11 cellular contexts compared by ENCODE assay signal in the genomic region with DNA sequence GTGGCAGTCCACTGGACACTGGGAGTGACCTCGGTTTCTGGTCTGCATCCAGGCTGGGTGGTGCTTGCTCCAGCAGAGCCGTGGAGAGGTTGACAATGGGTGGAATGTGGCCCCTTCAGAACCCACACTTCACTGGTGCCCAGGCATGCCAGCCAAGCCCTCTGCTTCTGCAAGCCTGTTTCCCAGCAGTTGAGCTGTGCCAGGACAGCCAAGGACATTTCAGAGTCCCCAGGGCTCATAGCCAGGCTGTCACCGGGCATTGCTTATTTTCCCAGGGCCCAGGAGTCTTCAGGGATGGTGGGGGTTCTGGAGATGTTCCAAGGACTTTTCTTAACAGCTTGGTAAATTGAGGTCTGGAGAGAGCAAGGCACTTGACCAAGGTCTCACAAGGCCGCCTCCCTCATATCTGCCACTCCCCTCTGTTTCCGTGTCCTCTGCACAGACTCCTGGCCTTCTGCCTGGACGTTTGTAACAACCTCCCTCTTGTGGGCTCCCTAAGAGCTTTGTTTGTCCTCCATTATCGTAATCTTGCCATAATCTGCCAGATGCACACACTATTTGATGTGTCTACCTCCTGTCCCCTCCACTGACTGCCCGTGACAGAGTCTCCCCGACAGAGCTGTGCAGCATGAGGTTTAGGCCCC. TPM values are rescaled to one million over a fixed set of nuclear protein-coding genes. Genes with fewer than 3 reads are reported as not detected.
DNase-seq lines count a peak whose midpoint lies in the region; ATAC-seq and TF ChIP-seq lines count a peak whose summit lies in the region.
"Had no signal": no experiment of that assay in that cellular context is flagged by ENCODE, and none has a peak within 500 bp of the region (broad histone marks: within the 10 kb centered on the region; RNA-seq: fewer than 3 reads in every experiment).

No MANE protein-coding gene starts in this region.

- POLR2A ChIA-PET in WTC11 (lab: Charles Lee), result no interaction called here

- no peaks in the 10 kb centered on the region for H3K27me3 ChIP-seq in GM23248 (replicated peaks; ENCODE audit: insufficient read depth)
- no peaks in the 10 kb centered on the region for H3K27me3 ChIP-seq in heart right ventricle

- WGBS in GM23248 (ENCODE audit: low coverage in 1 of 2, low lambda C conversion rate in 2 of 2, missing lambda C conversion rate in 2 of 2), 2 experiments, result 43 to 49% methylated on average over 9 of the region's 9 CpGs
- 13 to 14% methylated on average over 9 of the region's 9 CpGs for WGBS in heart right ventricle, 2 donors

- H3K4me3 ChIP-seq in GM23248 (no peak overlapping the region), heart right ventricle (no peak overlapping the region)
- H3K4me3 ChIP-seq: SK-N-MC had no signal

- in situ Hi-C loops in GM23248 (cut with MboI), result no loop called here

- no peak overlapping the region for H3K4me3 Mint-ChIP-seq in WTC11
- H3K4me3 Mint-ChIP-seq in effector memory CD8-positive, alpha-beta T cell, result no peak overlapping the region
- H3K4me3 Mint-ChIP-seq in stimulated activated naive CD8-positive, alpha-beta T cell treated with anti-CD3 and anti-CD28 coated beads, Interleukin-15, amount 100 ng/mL, for 72 hours, result no peak overlapping the region

- peak overlapping the region; percentile 44 for H3K4me2 ChIP-seq in GM23248 (ENCODE audit: unreplicated experiment)

- no peaks in the 10 kb centered on the region; the same call in 1 of the 2 replicates for H3K36me3 Mint-ChIP-seq in WTC11
- peaks cover 4% of the 10 kb centered on the region for H3K36me3 Mint-ChIP-seq in effector memory CD8-positive, alpha-beta T cell (ENCODE audit: insufficient read depth)

- peak overlapping the region; percentile 69 for H3K27ac Mint-ChIP-seq in WTC11
- no peak overlapping the region for H3K27ac Mint-ChIP-seq in effector memory CD8-positive, alpha-beta T cell
- no peak overlapping the region for H3K27ac Mint-ChIP-seq in stimulated activated naive CD8-positive, alpha-beta T cell treated with anti-CD3 and anti-CD28 coated beads, Interleukin-15, amount 100 ng/mL, for 72 hours

- H4K20me1 ChIP-seq in GM23248 (ENCODE audit: insufficient read depth), result no peaks in the 10 kb centered on the region

- H3K27ac ChIP-seq in GM23248 (peak overlapping the region; percentile 46), heart right ventricle (peak overlapping the region; percentile 59 to 93 (median 85))
- H3K27ac ChIP-seq: SK-N-MC had no signal

- intact Hi-C loops in heart right ventricle (cut with DNase I), result loop anchor here in 1 of 10 donors (2.0 to 5.0 kb wide), 2 partner anchors 17 to 37 kb away; no protein-coding TSS in a partner anchor

- H3K4me1 ChIP-seq in GM23248 (ENCODE audit: insufficient read depth), result peaks cover 58% of the 10 kb centered on the region
- H3K4me1 ChIP-seq in heart right ventricle, result peaks cover 62 to 100% (median 100%) of the 10 kb centered on the region in 9 donors

- ATAC-seq in WTC11 (no peak), heart right ventricle (peak; percentile 57 to 75 (median 67)), GM19023 (IDR thresholded peaks at IDR 0.05; ENCODE audit: unreplicated experiment) (no peak), HG02759 (IDR thresholded peaks at IDR 0.05; ENCODE audit: unreplicated experiment) (no peak)
- ATAC-seq in effector memory CD8-positive, alpha-beta T cell (replicated peaks), result no peak
- no peak for ATAC-seq in stimulated activated naive CD8-positive, alpha-beta T cell treated with anti-CD3 and anti-CD28 coated beads, Interleukin-15, amount 100 ng/mL, for 72 hours

- H3K9me3 Mint-ChIP-seq in WTC11, result no peaks in the 10 kb centered on the region
- no peaks in the 10 kb centered on the region for H3K9me3 Mint-ChIP-seq in effector memory CD8-positive, alpha-beta T cell
- no peaks in the 10 kb centered on the region for H3K9me3 Mint-ChIP-seq in stimulated activated naive CD8-positive, alpha-beta T cell treated with anti-CD3 and anti-CD28 coated beads, Interleukin-15, amount 100 ng/mL, for 72 hours

- peaks cover 100% of the 10 kb centered on the region for H3K79me2 ChIP-seq in GM23248 (ENCODE audit: insufficient read depth)

- no peak overlapping the region for H2AFZ ChIP-seq in GM23248

- CTCF ChIA-PET in WTC11 (lab: Charles Lee), result interaction anchor here (1.2 to 2.3 kb wide), 3 partner anchors 13 to 54 kb away, joined by 3 to 8 read pairs (median 3); no protein-coding TSS in a partner anchor

- H3K9ac ChIP-seq in GM23248, result 0 out of 2 replicates have a peak overlapping the region, but pooled peaks have one; percentile 18

- TF ChIP-seq CTCF in WTC11 (IDR thresholded peaks at IDR 0.05) (no peak), heart right ventricle (IDR thresholded peaks at IDR 0.05) (peak in 4 of 9 donors; percentile 12 to 34 (median 18))

- DNase-seq in GM23248, result peak; percentile 73
- no peak for DNase-seq in WTC11 (ENCODE audit: low spot score)
- DNase-seq in heart right ventricle, result peak; percentile 60 to 70
- DNase-seq in renal cortical epithelial cell (ENCODE audit: low read depth), result peak; percentile 75
- no peak for DNase-seq in effector memory CD8-positive, alpha-beta T cell
- DNase-seq in stimulated activated naive CD8-positive, alpha-beta T cell treated with anti-CD3 and anti-CD28 coated beads, Interleukin-15, amount 100 ng/mL, for 72 hours, result no peak
- DNase-seq: activated naive CD4-positive, alpha-beta T cell treated with Interleukin-2 at 50 U/mL for 16 hours; Calu3 had no signal

- peaks cover under 1% of the 10 kb centered on the region; the same call in 1 of the 2 replicates for H3F3A ChIP-seq in GM23248 (ENCODE audit: insufficient read depth)

- H3K9me3 ChIP-seq in GM23248 (ENCODE audit: low read depth) (no peaks in the 10 kb centered on the region), heart right ventricle (no peaks in the 10 kb centered on the region)

- H3K36me3 ChIP-seq in GM23248 (ENCODE audit: low read depth) (no peaks in the 10 kb centered on the region; the same call in 1 of the 2 replicates), heart right ventricle (peaks cover 0 to 20% (median 0%) of the 10 kb centered on the region in 9 donors)

- H3K4me1 Mint-ChIP-seq in WTC11, result peaks cover 54% of the 10 kb centered on the region
- H3K4me1 Mint-ChIP-seq in effector memory CD8-positive, alpha-beta T cell (ENCODE audit: low read depth in 2 of 2), result no peaks in the 10 kb centered on the region
- H3K4me1 Mint-ChIP-seq in stimulated activated naive CD8-positive, alpha-beta T cell treated with anti-CD3 and anti-CD28 coated beads, Interleukin-15, amount 100 ng/mL, for 72 hours, result no peaks in the 10 kb centered on the region

- no peaks in the 10 kb centered on the region for H3K27me3 Mint-ChIP-seq in WTC11 (ENCODE audit: low read depth)
- peaks cover 4 to 15% of the 10 kb centered on the region in 2 donors for H3K27me3 Mint-ChIP-seq in effector memory CD8-positive, alpha-beta T cell
- no peaks in the 10 kb centered on the region for H3K27me3 Mint-ChIP-seq in stimulated activated naive CD8-positive, alpha-beta T cell treated with anti-CD3 and anti-CD28 coated beads, Interleukin-15, amount 100 ng/mL, for 72 hours

- no peaks in the 10 kb centered on the region for H3K9me2 ChIP-seq in GM23248 (ENCODE audit: insufficient read depth)

TF ChIP-seq in WTC11, 78 proteins besides CTCF, POLR2A, EP300 and RAD21 (continues in another document):
- TF ChIP-seq KAT7 (CRISPR knock-in tag; IDR thresholded peaks at IDR 0.05; ENCODE audit: borderline replicate concordance) (no peak), CREB1 (CRISPR knock-in tag; IDR thresholded peaks at IDR 0.05) (no peak), ZBTB21 (CRISPR knock-in tag; IDR thresholded peaks at IDR 0.05; ENCODE audit: borderline replicate concordance) (no peak), NFATC4 (CRISPR knock-in tag; IDR thresholded peaks at IDR 0.05) (no peak), SOX15 (CRISPR knock-in tag; IDR thresholded peaks at IDR 0.05) (no peak)
- TF ChIP-seq, protein P1, sequence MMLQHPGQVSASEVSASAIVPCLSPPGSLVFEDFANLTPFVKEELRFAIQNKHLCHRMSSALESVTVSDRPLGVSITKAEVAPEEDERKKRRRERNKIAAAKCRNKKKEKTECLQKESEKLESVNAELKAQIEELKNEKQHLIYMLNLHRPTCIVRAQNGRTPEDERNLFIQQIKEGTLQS (CRISPR knock-in tag; conservative IDR thresholded peaks at IDR 0.05), result no peak
- TF ChIP-seq, protein P2, sequence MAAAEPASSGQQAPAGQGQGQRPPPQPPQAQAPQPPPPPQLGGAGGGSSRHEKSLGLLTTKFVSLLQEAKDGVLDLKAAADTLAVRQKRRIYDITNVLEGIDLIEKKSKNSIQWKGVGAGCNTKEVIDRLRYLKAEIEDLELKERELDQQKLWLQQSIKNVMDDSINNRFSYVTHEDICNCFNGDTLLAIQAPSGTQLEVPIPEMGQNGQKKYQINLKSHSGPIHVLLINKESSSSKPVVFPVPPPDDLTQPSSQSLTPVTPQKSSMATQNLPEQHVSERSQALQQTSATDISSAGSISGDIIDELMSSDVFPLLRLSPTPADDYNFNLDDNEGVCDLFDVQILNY (CRISPR knock-in tag; IDR thresholded peaks at IDR 0.05), result no peak
- TF ChIP-seq, protein P3, sequence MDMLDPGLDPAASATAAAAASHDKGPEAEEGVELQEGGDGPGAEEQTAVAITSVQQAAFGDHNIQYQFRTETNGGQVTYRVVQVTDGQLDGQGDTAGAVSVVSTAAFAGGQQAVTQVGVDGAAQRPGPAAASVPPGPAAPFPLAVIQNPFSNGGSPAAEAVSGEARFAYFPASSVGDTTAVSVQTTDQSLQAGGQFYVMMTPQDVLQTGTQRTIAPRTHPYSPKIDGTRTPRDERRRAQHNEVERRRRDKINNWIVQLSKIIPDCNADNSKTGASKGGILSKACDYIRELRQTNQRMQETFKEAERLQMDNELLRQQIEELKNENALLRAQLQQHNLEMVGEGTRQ (CRISPR knock-in tag; IDR thresholded peaks at IDR 0.05), result no peak
- TF ChIP-seq, protein P4, sequence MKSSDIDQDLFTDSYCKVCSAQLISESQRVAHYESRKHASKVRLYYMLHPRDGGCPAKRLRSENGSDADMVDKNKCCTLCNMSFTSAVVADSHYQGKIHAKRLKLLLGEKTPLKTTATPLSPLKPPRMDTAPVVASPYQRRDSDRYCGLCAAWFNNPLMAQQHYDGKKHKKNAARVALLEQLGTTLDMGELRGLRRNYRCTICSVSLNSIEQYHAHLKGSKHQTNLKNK (CRISPR knock-in tag; IDR thresholded peaks at IDR 0.05), result no peak

RNA-seq across cellular contexts. Expression of a gene that starts 3.8 kb away (rescaled TPM):
- total RNA-seq in GM23248 (2014; rRNA removed; shearing (Covaris generic)), result 129 and 159 TPM in 2 replicates
- 39.1 and 41.3 TPM in 2 replicates for polyA plus RNA-seq in GM23248 (2016; fragmentation: Nextera tagmentation; extraction: Ambion mirVana)
- 58.1 to 69.9 TPM (median 61.5 TPM) in 3 replicates for total RNA-seq in WTC11 (2021)
- total RNA-seq in heart right ventricle, result 10 to 100 TPM; 50.3 to 86.1 (median 61.5) TPM
- 10 to 100 TPM; 14.8 to 15.9 TPM for polyA plus RNA-seq in heart right ventricle
- 86.0 and 225 TPM in 2 replicates for total RNA-seq in renal cortical epithelial cell

RNA-seq across cellular contexts. Expression of a gene that starts 54.6 kb away (rescaled TPM):
- 1,694 and 1,749 TPM in 2 replicates for total RNA-seq in GM23248 (2014; rRNA removed; shearing (Covaris generic))
- polyA plus RNA-seq in GM23248 (2016; fragmentation: Nextera tagmentation; extraction: Ambion mirVana) (1,343 and 1,380 TPM in 2 replicates), heart right ventricle (1,000 to 10,000 TPM; 1,373 to 4,233 TPM)
- total RNA-seq in WTC11 (2021) (2,564 to 2,814 TPM (median 2,812 TPM) in 3 replicates), heart right ventricle (1,000 to 10,000 TPM in 9 of 10 donors, 100 to 1,000 TPM in 1; 984 to 1,344 (median 1,239) TPM), renal cortical epithelial cell (1,285 and 3,835 TPM in 2 replicates)

Comparison
In these comparisons a context has a peak if more than half of its experiments do, and no peak if none do; other contexts are left out.
1. DNase-seq: peak in GM23248 (single experiment), heart right ventricle (2 of 2) and renal cortical epithelial cell (single experiment); none in WTC11 (single experiment), effector memory CD8-positive, alpha-beta T cell (0 of 3) and stimulated activated naive CD8-positive, alpha-beta T cell treated with anti-CD3 and anti-CD28 coated beads, Interleukin-15, amount 100 ng/mL, for 72 hours (0 of 2).
2. ATAC-seq: peak in heart right ventricle (8 of 8); none in WTC11 (single experiment), effector memory CD8-positive, alpha-beta T cell (single experiment), GM19023 (single experiment), stimulated activated naive CD8-positive, alpha-beta T cell treated with anti-CD3 and anti-CD28 coated beads, Interleukin-15, amount 100 ng/mL, for 72 hours (single experiment) and HG02759 (single experiment).